ENCODE assay signal across 19 cellular contexts in genomic region chr7:40599836-40600235, GRCh38.
"Had no signal": no experiment of that assay in that cellular context is flagged by ENCODE, and none has a peak within 500 bp of the region (broad histone marks: within the 10 kb centered on the region; RNA-seq: fewer than 3 reads in every experiment).

No MANE protein-coding gene starts in this region.

- H3K27me3 ChIP-seq: dorsolateral prefrontal cortex, heart right ventricle, spleen, transverse colon had no signal

- H3K4me3 ChIP-seq: dorsolateral prefrontal cortex, heart right ventricle, mucosa of descending colon, spleen, thoracic aorta, transverse colon had no signal

- H3K4me1 ChIP-seq: transverse colon had no signal

- H3K9me3 ChIP-seq: heart right ventricle, mucosa of descending colon, thoracic aorta, transverse colon had no signal

- ATAC-seq: esophagus mucosa; heart right ventricle; mucosa of descending colon; naive thymus-derived CD8-positive, alpha-beta T cell; sciatic nerve; stimulated activated naive B cell treated with anti-CD40 and anti-IgM and Interleukin-4, amounts not matched to agents 10 μg/mL and 1 μg/mL and 100 μg/mL, for 72 hours; stimulated activated naive CD8-positive, alpha-beta T cell treated with anti-CD3 and anti-CD28 coated beads, Interleukin-15, amount 100 ng/mL, for 72 hours had no signal

- H3K36me3 ChIP-seq: heart right ventricle, spleen, thoracic aorta, transverse colon had no signal

- DNase-seq: cortex of kidney; dorsolateral prefrontal cortex; effector CD8-positive, alpha-beta T cell; heart right ventricle; hypothalamus; kidney glomerular epithelial cell; mucosa of descending colon; naive thymus-derived CD8-positive, alpha-beta T cell; posterior cingulate gyrus; spleen; stimulated activated CD4-positive, alpha-beta T cell treated with anti-CD3 and anti-CD28 coated beads, Interleukin-15, amount 100 ng/mL, for 24 hours; stimulated activated CD4-positive, alpha-beta T cell treated with anti-CD3 and anti-CD28 coated beads, Interleukin-1b, Interleukin-23, amount 100 ng/mL, for 48 hours; stimulated activated CD4-positive, alpha-beta T cell treated with anti-CD3 and anti-CD28 coated beads, Interleukin-4, amount 100 ng/mL, for 24 hours; stimulated activated naive B cell treated with anti-CD40 and anti-IgM and Interleukin-4, amounts not matched to agents 10 μg/mL and 1 μg/mL and 100 μg/mL, for 72 hours; stimulated activated naive CD8-positive, alpha-beta T cell treated with anti-CD3 and anti-CD28 coated beads, Interleukin-15, amount 100 ng/mL, for 72 hours; transverse colon had no signal

- H3K27ac ChIP-seq: dorsolateral prefrontal cortex, heart right ventricle, thoracic aorta, transverse colon had no signal
